ENCODE assay signal across 26 cellular contexts in the genomic region with DNA sequence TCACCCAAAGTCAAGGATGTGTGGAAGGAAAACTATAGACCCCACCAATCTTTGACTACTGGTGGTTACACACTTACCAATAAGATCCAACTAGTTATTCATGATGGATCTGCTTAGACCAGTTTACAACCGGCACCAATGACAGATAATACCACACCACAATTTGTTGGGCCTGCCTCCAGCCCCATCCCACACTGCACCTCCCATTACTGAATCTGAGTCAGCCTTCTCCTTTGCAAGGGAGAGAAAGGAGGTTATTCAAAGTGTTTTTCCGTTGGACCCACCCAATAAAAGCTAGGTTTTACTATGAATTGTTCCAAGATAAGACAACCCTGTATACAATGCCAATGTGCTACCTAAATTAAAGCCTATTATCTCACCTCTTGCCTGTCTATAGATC.
"Had no signal": no experiment of that assay in that cellular context is flagged by ENCODE, and none has a peak within 500 bp of the region (broad histone marks: within the 10 kb centered on the region; RNA-seq: fewer than 3 reads in every experiment).

No MANE protein-coding gene starts in this region.

- H3K27ac ChIP-seq: stomach, suprapubic skin, testis, thoracic aorta, thyroid gland, tibial artery, tibial nerve, transverse colon, upper lobe of left lung, upper lobe of right lung, uterus, vagina had no signal

- H3K27me3 ChIP-seq: stomach, suprapubic skin, testis, thyroid gland, tibial artery, tibial nerve, transverse colon, upper lobe of left lung, upper lobe of right lung, uterus, vagina had no signal

- DNase-seq: stimulated activated CD4-positive, alpha-beta T cell treated with anti-CD3 and anti-CD28 coated beads, Interleukin-2, amount 100 ng/mL, for 48 hours; stimulated activated CD4-positive, alpha-beta T cell treated with anti-CD3 and anti-CD28 coated beads, Interleukin-4, amount 100 ng/mL, for 1 hour; stimulated activated CD4-positive, alpha-beta T cell treated with anti-CD3 and anti-CD28 coated beads, Interleukin-4, amount 100 ng/mL, for 24 hours; stimulated activated CD4-positive, alpha-beta T cell treated with anti-CD3 and anti-CD28 coated beads, Interleukin-4, amount 100 ng/mL, for 4 hours; stimulated activated CD8-positive, alpha-beta memory T cell treated with anti-CD3 and anti-CD28 coated beads, Interleukin-4, amount 100 ng/mL, for 48 hours; stimulated activated naive B cell treated with anti-CD40 and anti-IgM and Interleukin-4, amounts not matched to agents 10 μg/mL and 1 μg/mL and 100 μg/mL, for 72 hours; stimulated activated naive CD4-positive, alpha-beta T cell; stimulated activated naive CD4-positive, alpha-beta T cell treated with Interleukin-2 at 50 U/mL for 16 hours; stimulated activated naive CD8-positive, alpha-beta T cell treated with anti-CD3 and anti-CD28 coated beads, Interleukin-15, amount 100 ng/mL, for 72 hours; stimulated activated naive CD8-positive, alpha-beta T cell treated with anti-CD3 and anti-CD28 coated beads, Interleukin-15, Interleukin-2, amounts not matched to agents 100 U/mL and 50 U/mL, for 24 hours; stomach; substantia nigra; testis; thyroid gland; tibial artery; transverse colon; trophoblast cell; upper lobe of left lung; upper lobe of right lung; uterus had no signal

- ATAC-seq: stimulated activated effector memory CD8-positive, alpha-beta T cell treated with anti-CD3 and anti-CD28 coated beads, Interleukin-12 subunit alpha, Interleukin-12 subunit beta, amount 100 ng/mL, for 72 hours; stimulated activated memory B cell treated with anti-CD40 and anti-IgM and Interleukin-4, amounts not matched to agents 10 μg/mL and 1 μg/mL and 100 μg/mL, for 72 hours; stimulated activated naive B cell treated with anti-CD40 and anti-IgM and Interleukin-4, amounts not matched to agents 10 μg/mL and 1 μg/mL and 100 μg/mL, for 72 hours; stimulated activated naive CD8-positive, alpha-beta T cell treated with anti-CD3 and anti-CD28 coated beads, Interleukin-15, amount 100 ng/mL, for 72 hours; stimulated activated naive CD8-positive, alpha-beta T cell treated with anti-CD3 and anti-CD28 coated beads, Interleukin-15, Interleukin-2, amounts not matched to agents 100 U/mL and 50 U/mL, for 24 hours; upper lobe of right lung had no signal

- H3K4me3 ChIP-seq: stomach, suprapubic skin, testis, thoracic aorta, thyroid gland, tibial artery, tibial nerve, transverse colon, upper lobe of left lung, upper lobe of right lung, uterus, vagina had no signal

- H3K36me3 ChIP-seq: stomach, suprapubic skin, thoracic aorta, thyroid gland, tibial artery, tibial nerve, transverse colon, upper lobe of left lung, upper lobe of right lung, uterus, vagina had no signal

- H3K9me3 ChIP-seq: stomach, suprapubic skin, testis, thoracic aorta, thyroid gland, tibial artery, transverse colon, upper lobe of left lung, upper lobe of right lung, uterus, vagina had no signal

- H3K4me1 ChIP-seq: stomach, suprapubic skin, thyroid gland, tibial artery, tibial nerve, transverse colon, upper lobe of left lung, upper lobe of right lung, uterus, vagina had no signal
